In genomic region chr14:105534586-105534985, GRCh38 we compare ENCODE assay signal across 19 cellular contexts. TPM values are rescaled to one million over a fixed set of nuclear protein-coding genes. Genes with fewer than 3 reads are reported as not detected.
A peak's percentile ranks its signal among the peaks of the same experiment; 100 is the strongest.
DNase-seq lines count a peak whose midpoint lies in the region; TF ChIP-seq lines count a peak whose summit lies in the region.
"Had no signal": no experiment of that assay in that cellular context is flagged by ENCODE, and none has a peak within 500 bp of the region (broad histone marks: within the 10 kb centered on the region; RNA-seq: fewer than 3 reads in every experiment).

No MANE protein-coding gene starts in this region.

- H3K4me3 ChIP-seq in H7 (ENCODE audit: insufficient read depth, low read depth, low read length) (no peak overlapping the region), osteoblast (ENCODE audit: insufficient read depth, low read length) (no peak overlapping the region)
- H3K4me3 ChIP-seq: GM12878 had no signal

- TF ChIP-seq CTCF in chondrocyte (IDR thresholded peaks at IDR 0.05) (no peak), osteoblast (IDR thresholded peaks at IDR 0.05; ENCODE audit: extremely low read depth, low read depth, low read length) (no peak)

- H3K79me2 ChIP-seq in osteoblast (ENCODE audit: insufficient read depth, low read length): no peaks in the 10 kb centered on the region

- peaks cover 16% of the 10 kb centered on the region for H3K27me3 Mint-ChIP-seq in chondrocyte (ENCODE audit: low read depth)

- H2AFZ ChIP-seq in osteoblast (ENCODE audit: low read length): no peak overlapping the region

- no peak overlapping the region for H3K27ac ChIP-seq in osteoblast (ENCODE audit: low read depth, low read length)

- H3K4me1 ChIP-seq in osteoblast (ENCODE audit: insufficient read depth, low read length): no peaks in the 10 kb centered on the region
- H3K4me1 ChIP-seq: BE2C had no signal

- no peak overlapping the region for H3K4me2 ChIP-seq in osteoblast (ENCODE audit: insufficient read depth, low read length)

- no peaks in the 10 kb centered on the region for H3K9me3 ChIP-seq in osteoblast (ENCODE audit: low read depth, low read length)
- H3K9me3 ChIP-seq: BE2C had no signal

- no peaks in the 10 kb centered on the region for H3K4me1 Mint-ChIP-seq in chondrocyte (ENCODE audit: low read depth)
- H3K4me1 Mint-ChIP-seq: H9 had no signal

- H3K36me3 ChIP-seq in H7 (replicated peaks; ENCODE audit: control insufficient read depth, insufficient read depth, low read length): no peaks in the 10 kb centered on the region
- no peaks in the 10 kb centered on the region for H3K36me3 ChIP-seq in osteoblast (ENCODE audit: insufficient read depth, low read length)
- H3K36me3 ChIP-seq: BE2C had no signal

- H3K27me3 ChIP-seq in H7 (ENCODE audit: control insufficient read depth, insufficient read depth, low read length): no peaks in the 10 kb centered on the region; the same call in 1 of the 2 replicates
- peaks cover 13% of the 10 kb centered on the region for H3K27me3 ChIP-seq in osteoblast (ENCODE audit: insufficient read depth, low read length)

- H4K20me1 ChIP-seq in osteoblast (ENCODE audit: insufficient read depth, low read length): no peaks in the 10 kb centered on the region

- intact Hi-C loops in cardiac septum (cut with DNase I): no loop called here

- DNase-seq in H7 (peak; percentile 37), chondrocyte (ENCODE audit: low spot score) (peak; percentile 66), osteoblast (ENCODE audit: insufficient read length, low spot score, missing footprints) (peak; percentile 65), NCI-H345 treated with DMSO at 0.1 percent for 48 hours (lab: John Stamatoyannopoulos, UW; ENCODE audit: unreplicated experiment) (no peak), cardiac septum (ENCODE audit: low spot score) (no peak), CD1c-positive myeloid dendritic cell (ENCODE audit: extremely low spot score) (no peak), SKM-1 (lab: John Stamatoyannopoulos, UW; ENCODE audit: unreplicated experiment) (no peak)
- DNase-seq: ACHN; BE2C; Calu3; CD8-positive, alpha-beta T cell; DMS53; DND-41; EL; GOT3; H9 had no signal

- H3K9me3 Mint-ChIP-seq in chondrocyte (ENCODE audit: low read depth): no peaks in the 10 kb centered on the region
- H3K9me3 Mint-ChIP-seq: CD8-positive, alpha-beta T cell had no signal

- H3K36me3 Mint-ChIP-seq in chondrocyte (ENCODE audit: low read depth): no peaks in the 10 kb centered on the region
- H3K36me3 Mint-ChIP-seq: CD14-positive monocyte; CD8-positive, alpha-beta T cell had no signal

- no peak overlapping the region for H3K4me3 Mint-ChIP-seq in chondrocyte (ENCODE audit: unreplicated experiment)
- H3K4me3 Mint-ChIP-seq: CD14-positive monocyte; CD8-positive, alpha-beta T cell had no signal

- H3K27ac Mint-ChIP-seq in chondrocyte (ENCODE audit: unreplicated experiment): no peak overlapping the region
- H3K27ac Mint-ChIP-seq: CD14-positive monocyte; CD8-positive, alpha-beta T cell; H9 had no signal

RNA-seq across cellular contexts. Expression of gene TMEM121, which starts 8.2 kb away (rescaled TPM):
- total RNA-seq in H7 (2014; rRNA removed; shearing (Covaris generic)): 0.67 and 0.80 TPM in 2 replicates
- total RNA-seq in chondrocyte (4.4 to 8.9 TPM (median 6.0 TPM) in 3 replicates), osteoblast (1.8 and 2.7 TPM in 2 replicates), cardiac septum (1.3 TPM)

RNA-seq across cellular contexts. Expression of gene TEDC1, which starts 43.5 kb away (rescaled TPM):
- total RNA-seq in H7 (2014; rRNA removed; shearing (Covaris generic)): 24.5 and 28.5 TPM in 2 replicates
- total RNA-seq in chondrocyte: 12.9 to 15.5 TPM (median 14.3 TPM) in 3 replicates
- total RNA-seq in osteoblast: 3.2 and 5.1 TPM in 2 replicates
- 3.8 TPM for total RNA-seq in cardiac septum

RNA-seq across cellular contexts. Expression of gene CRIP1, which starts 47.9 kb away (rescaled TPM):
- 0.96 and 5.4 TPM in 2 replicates for total RNA-seq in H7 (2014; rRNA removed; shearing (Covaris generic))
- total RNA-seq in chondrocyte (38.7 to 181 TPM (median 174 TPM) in 3 replicates), osteoblast (5.0 and 8.7 TPM in 2 replicates), cardiac septum (68.2 TPM)
- total RNA-seq: G401 had no signal

RNA-seq across cellular contexts. Expression of gene CRIP2, which starts 60.0 kb away (rescaled TPM):
- 3.7 and 8.7 TPM in 2 replicates for total RNA-seq in H7 (2014; rRNA removed; shearing (Covaris generic))
- total RNA-seq in chondrocyte (166 to 264 TPM (median 247 TPM) in 3 replicates), osteoblast (31.5 and 43.8 TPM in 2 replicates), cardiac septum (918 TPM)

Comparison
In these comparisons a context has a peak if more than half of its experiments do, and no peak if none do; other contexts are left out.
1. DNase-seq: peak in H7 (single experiment), chondrocyte (single experiment) and osteoblast (single experiment); none in NCI-H345 treated with DMSO at 0.1 percent for 48 hours (single experiment), cardiac septum (single experiment), CD1c-positive myeloid dendritic cell (single experiment) and SKM-1 (single experiment).